In genomic region chr22:19763141-19764049, GRCh38 we compare ENCODE assay signal across 34 cellular contexts. TPM values are rescaled to one million over a fixed set of nuclear protein-coding genes. Genes with fewer than 3 reads are reported as not detected.
DNase-seq lines count a peak whose midpoint lies in the region; ATAC-seq, FAIRE-seq and TF ChIP-seq lines count a peak whose summit lies in the region.
"Had no signal": no experiment of that assay in that cellular context is flagged by ENCODE, and none has a peak within 500 bp of the region (broad histone marks: within the 10 kb centered on the region; RNA-seq: fewer than 3 reads in every experiment).

No MANE protein-coding gene starts in this region.

- H3K4me1 ChIP-seq in breast epithelium (peaks cover 0 to 4% of the 10 kb centered on the region in 2 donors), K562 (replicated peaks in 1 of 2; ENCODE audit: control insufficient read depth in 2 of 2, insufficient read depth in 2 of 2, low read length in 2 of 2) (peaks cover 12 to 92% of the 10 kb centered on the region in 2 experiments; a peak in 3 of 5 replicates), neuronal stem cell (ENCODE audit: control insufficient read depth in 2 of 2, insufficient read depth in 1 of 2, low read depth in 1 of 2, low read length in 2 of 2) (peaks cover 13% of the 10 kb centered on the region in 2 donors), thyroid gland (peaks cover 16 to 29% of the 10 kb centered on the region in 2 donors), Caco-2 (peaks cover 12% of the 10 kb centered on the region)

- H3K27me3 ChIP-seq in breast epithelium (peaks cover 0 to 33% of the 10 kb centered on the region in 2 donors), K562 (ENCODE audit: control insufficient read depth in 2 of 2, insufficient read depth in 2 of 2, low read length in 2 of 2) (peaks cover 5 to 18% of the 10 kb centered on the region in 2 experiments; a peak in 4 of 5 replicates), neuronal stem cell (ENCODE audit: control insufficient read depth in 3 of 3, insufficient read depth in 3 of 3, low read depth in 1 of 3, low read length in 3 of 3) (peaks cover 87 to 96% (median 93%) of the 10 kb centered on the region in 3 experiments), thyroid gland (peaks cover 30% of the 10 kb centered on the region), Caco-2 (replicated peaks; ENCODE audit: control insufficient read depth, insufficient read depth, low read length) (no peaks in the 10 kb centered on the region)

- peaks cover 16% of the 10 kb centered on the region for H3K27me3 Mint-ChIP-seq in MCF 10A (ENCODE audit: insufficient read depth, unreplicated experiment)
- peaks cover 7% of the 10 kb centered on the region for H3K27me3 Mint-ChIP-seq in Caco-2 (ENCODE audit: insufficient read depth, unreplicated experiment)

- no peak overlapping the region for H3K4me2 ChIP-seq in K562 (ENCODE audit: insufficient read depth, low read length)
- no peak overlapping the region for H3K4me2 ChIP-seq in neuronal stem cell (ENCODE audit: insufficient read depth, low read length, poor library complexity, severe bottlenecking)
- H3K4me2 ChIP-seq: KMS-11 had no signal

- H3K4me3 Mint-ChIP-seq in MCF 10A (ENCODE audit: unreplicated experiment) = no peak overlapping the region
- H3K4me3 Mint-ChIP-seq in Caco-2 (ENCODE audit: unreplicated experiment) = no peak overlapping the region
- H3K4me3 Mint-ChIP-seq: activated naive CD8-positive, alpha-beta T cell treated with anti-CD3 and anti-CD28 coated beads, Interleukin-2, amount 10 ng/mL, durations not matched to agents 7 days and 5 days; mesothelial cell of epicardium had no signal

- no peak for TF ChIP-seq RAD21 in K562 (CRISPR knock-in tag; conservative IDR thresholded peaks at IDR 0.05 in 1 of 2, IDR thresholded peaks at IDR 0.05 in 1 of 2)

- H3K27ac ChIP-seq in breast epithelium (peak overlapping the region in 1 of 2 donors; percentile 77), K562 (ENCODE audit: extremely low read depth, low read depth, low read length) (peak overlapping the region; percentile 13; the same call in 1 of the 3 replicates), neuronal stem cell (replicated peaks; ENCODE audit: low read length) (no peak overlapping the region), thyroid gland (peak overlapping the region in 2 of 3 donors; percentile 10 to 38)
- H3K27ac ChIP-seq: cardiac muscle cell, colonic mucosa, heart right ventricle, KMS-11, neutrophil, upper lobe of right lung had no signal

- peak overlapping the region; percentile 75 for H2BK5ac ChIP-seq in neuronal stem cell (ENCODE audit: low read length)

- H3K36me3 ChIP-seq in breast epithelium = no peaks in the 10 kb centered on the region
- H3K36me3 ChIP-seq in K562 (ENCODE audit: control insufficient read depth, insufficient read depth, low read length) = peaks cover 8% of the 10 kb centered on the region; the same call in 1 of the 3 replicates
- H3K36me3 ChIP-seq in neuronal stem cell (replicated peaks in 1 of 2; ENCODE audit: control insufficient read depth in 2 of 2, insufficient read depth in 2 of 2, low read length in 2 of 2) = no peaks in the 10 kb centered on the region
- no peaks in the 10 kb centered on the region for H3K36me3 ChIP-seq in thyroid gland
- H3K36me3 ChIP-seq in Caco-2 (ENCODE audit: control insufficient read depth, insufficient read depth, low read length) = no peaks in the 10 kb centered on the region
- H3K36me3 ChIP-seq: cardiac muscle cell, colonic mucosa, heart right ventricle, neutrophil, upper lobe of right lung had no signal

- DNase-seq in breast epithelium (ENCODE audit: low spot score in 2 of 2) (no peak), MCF 10A (ENCODE audit: unreplicated experiment) (no peak), K562 (ENCODE audit: extremely low read depth in 1 of 4, low spot score in 3 of 4) (no peak), neuronal stem cell (ENCODE audit: low spot score) (no peak), thyroid gland (no peak), SKM-1 treated with dmso at 0.1 percent for 144 hours (lab: John Stamatoyannopoulos, UW; ENCODE audit: unreplicated experiment) (no peak), Caco-2 (no peak)
- no peak for DNase-seq in NK-92 treated with Interleukin-12 subunit alpha and Interleukin-12 subunit beta, amount 100 ng/mL, for 24 hours (lab: John Stamatoyannopoulos, UW)
- DNase-seq: 8988T; activated CD4-positive, alpha-beta T cell treated with anti-CD3 and anti-CD28 coated beads, Interleukin-2, amount 50 U/mL, for 1 hour; activated CD4-positive, CD25-positive, alpha-beta regulatory T cell; activated effector memory CD4-positive, alpha-beta T cell treated with anti-CD3 and anti-CD28 coated beads, Interleukin-2, amount 50 U/mL, for 16 hours; activated naive CD8-positive, alpha-beta T cell treated with anti-CD3 and anti-CD28 coated beads, Interleukin-2, amount 10 ng/mL, durations not matched to agents 7 days and 5 days; activated T-cell treated with anti-CD3 and anti-CD28 coated beads, Interleukin-2, amount 50 U/mL, for 1 hour; aorta; Calu3; colonic mucosa; DMS79 treated with DMSO at 0.1 percent for 48 hours; effector CD8-positive, alpha-beta T cell; GDM1; heart right ventricle; naive B cell; NCI-H1436; NCI-H2081 treated with DMSO at 0.1 percent for 48 hours; NCI-H345; stimulated activated naive CD4-positive, alpha-beta T cell; T1000; upper lobe of right lung had no signal

- intact Hi-C loops in breast epithelium (cut with DNase I; ENCODE audit: low total_unique reads) = no loop called here
- intact Hi-C loops in MCF 10A (cut with micrococcal nuclease) = no loop called here
- intact Hi-C loops in K562 (cut with micrococcal nuclease) = no loop called here
- intact Hi-C loops in thyroid gland (cut with DNase I) = no loop called here
- intact Hi-C loops in Caco-2 (cut with micrococcal nuclease; ENCODE audit: unreplicated experiment) = no loop called here

- no peak for TF ChIP-seq EP300 in K562 (IDR thresholded peaks at IDR 0.05; ENCODE audit: low read length)

- H3K79me1 ChIP-seq in neuronal stem cell (ENCODE audit: low read depth, low read length) = no peaks in the 10 kb centered on the region

- WGBS in K562 (ENCODE audit: insufficient coverage, low coverage, missing lambda C conversion rate) = 76% methylated on average over 38 of the region's 38 CpGs
- WGBS in neuronal stem cell (ENCODE audit: extremely low coverage in 2 of 2, insufficient read length in 2 of 2, insufficient replicate concordance in 1 of 2), 2 donors = no CpG with 5 or more reads among the region's 38 CpGs
- 57 to 61% methylated on average over 34 to 35 of the region's 38 CpGs for WGBS in thyroid gland, 2 donors

- peaks cover 9% of the 10 kb centered on the region for H3K4me1 Mint-ChIP-seq in MCF 10A (ENCODE audit: insufficient read depth, unreplicated experiment)
- H3K4me1 Mint-ChIP-seq in Caco-2 (ENCODE audit: low read depth, unreplicated experiment) = peaks cover 12% of the 10 kb centered on the region

- H2AK5ac ChIP-seq in neuronal stem cell (ENCODE audit: low read depth, low read length) = peak overlapping the region; percentile 97

- no peak overlapping the region for H3K4ac ChIP-seq in neuronal stem cell (ENCODE audit: low read length)

- ATAC-seq in K562 = no peak
- ATAC-seq: heart right ventricle, upper lobe of right lung had no signal

- BruUV-seq in MCF 10A (replicated peaks; lab: Mats Ljungman, UMichigan) = no TSS peak
- BruUV-seq in K562 (replicated peaks; lab: Mats Ljungman, UMichigan) = no TSS peak
- no TSS peak for BruUV-seq in Caco-2 (replicated peaks; lab: Mats Ljungman, UMichigan)

- TF ChIP-seq CTCF in breast epithelium (IDR thresholded peaks at IDR 0.05) (no peak), MCF 10A (IDR thresholded peaks at IDR 0.05; ENCODE audit: unreplicated experiment) (no peak), K562 (IDR thresholded peaks at IDR 0.05 in 2 of 3, conservative IDR thresholded peaks at IDR 0.05 in 1 of 3; ENCODE audit: insufficient read depth in 2 of 3, low read depth in 1 of 3, low read length in 3 of 3) (no peak), thyroid gland (IDR thresholded peaks at IDR 0.05) (no peak), Caco-2 (IDR thresholded peaks at IDR 0.05; ENCODE audit: insufficient read depth in 1 of 2, low read depth in 1 of 2, low read length in 1 of 2, severe bottlenecking in 1 of 2, unreplicated experiment in 1 of 2) (no peak)

- peak overlapping the region; percentile 41 for H2BK12ac ChIP-seq in neuronal stem cell (ENCODE audit: low read length)

- no peak overlapping the region for H4K8ac ChIP-seq in neuronal stem cell (ENCODE audit: low read depth, low read length)

- FAIRE-seq in K562 (lab: Jason Lieb, UNC) = no peak
- FAIRE-seq: RCC 7860 had no signal

- CTCF ChIA-PET in MCF 10A (lab: Yijun Ruan, JAX) (no interaction called here), K562 (lab: Yijun Ruan, JAX; ENCODE audit: low intra/inter-chr PET ratio) (no interaction called here), Caco-2 (lab: Charles Lee) (interaction anchor here (1.5 kb wide), 1 partner anchor 33 kb away, joined by 4 read pairs; no protein-coding TSS in a partner anchor)

- H3K9ac ChIP-seq in K562 (ENCODE audit: insufficient read depth in 1 of 2, low read depth in 2 of 2, low read length in 2 of 2) (peak overlapping the region; percentile 58 to 87; a peak in 3 of 4 replicates), neuronal stem cell (ENCODE audit: low read depth, low read length, poor library complexity) (no peak overlapping the region)
- H3K9ac ChIP-seq: KMS-11 had no signal

- H3K23ac ChIP-seq in neuronal stem cell (ENCODE audit: low read depth, low read length, poor library complexity) = peak overlapping the region; percentile 94

- H3K9me3 ChIP-seq in breast epithelium (no peaks in the 10 kb centered on the region), K562 (replicated peaks; ENCODE audit: control insufficient read depth, insufficient read depth, low read depth, low read length) (no peaks in the 10 kb centered on the region), neuronal stem cell (replicated peaks in 1 of 2; ENCODE audit: control insufficient read depth in 2 of 2, insufficient read depth in 1 of 2, low read depth in 1 of 2, low read length in 2 of 2) (peaks cover 8 to 14% of the 10 kb centered on the region in 2 donors), thyroid gland (no peaks in the 10 kb centered on the region), Caco-2 (no peaks in the 10 kb centered on the region)
- H3K9me3 ChIP-seq: colonic mucosa, heart right ventricle, neutrophil, upper lobe of right lung had no signal

- H4K20me1 ChIP-seq in K562 (replicated peaks; ENCODE audit: control insufficient read depth, insufficient read depth, low read length) = peaks cover 3% of the 10 kb centered on the region; the same call in 1 of the 2 replicates

- TF ChIP-seq POLR2A in breast epithelium (IDR thresholded peaks at IDR 0.05) = no peak
- TF ChIP-seq POLR2A in K562 (conservative IDR thresholded peaks at IDR 0.05) = no peak
- TF ChIP-seq POLR2A in thyroid gland (IDR thresholded peaks at IDR 0.05) = no peak

- POLR2A ChIA-PET in MCF 10A (lab: Yijun Ruan, JAX) (interaction anchor here (0.8 kb wide), 1 partner anchor 42 kb away, joined by 3 read pairs; no protein-coding TSS in a partner anchor), K562 (lab: Yijun Ruan, JAX) (interaction anchor here (0.5 to 6.7 kb wide), 23 partner anchors 8 to 1814 kb away, joined by 3 to 78 read pairs (median 4); partner anchors contain the start of genes GNB1L and RTL10), Caco-2 (lab: Charles Lee) (no interaction called here)

- in situ Hi-C loops in K562 (cut with MboI) = no loop called here

- H3K4me3 ChIP-seq in breast epithelium = peak overlapping the region in 2 of 3 donors; percentile 37 to 69
- no peak overlapping the region for H3K4me3 ChIP-seq in K562
- peak overlapping the region in 1 of 2 donors; percentile 59 for H3K4me3 ChIP-seq in neuronal stem cell (ENCODE audit: low read length in 2 of 2)
- H3K4me3 ChIP-seq in thyroid gland (replicated peaks in 1 of 3) = no peak overlapping the region
- no peak overlapping the region for H3K4me3 ChIP-seq in Caco-2 (ENCODE audit: low read depth, low read length)
- H3K4me3 ChIP-seq: cardiac muscle cell, colonic mucosa, heart right ventricle, upper lobe of right lung had no signal

- peak overlapping the region; percentile 89 for H2BK15ac ChIP-seq in neuronal stem cell (ENCODE audit: low read length)

- no peak overlapping the region for H3K27ac Mint-ChIP-seq in MCF 10A (ENCODE audit: low read depth, unreplicated experiment)
- no peak overlapping the region for H3K27ac Mint-ChIP-seq in Caco-2 (ENCODE audit: unreplicated experiment)
- H3K27ac Mint-ChIP-seq: activated naive CD8-positive, alpha-beta T cell treated with anti-CD3 and anti-CD28 coated beads, Interleukin-2, amount 10 ng/mL, durations not matched to agents 7 days and 5 days; mesothelial cell of epicardium; naive B cell had no signal

- peak overlapping the region; percentile 94 for H3K18ac ChIP-seq in neuronal stem cell (ENCODE audit: low read length)

- H3K14ac ChIP-seq in neuronal stem cell (ENCODE audit: low read length) = peak overlapping the region; percentile 56

- peaks cover 25% of the 10 kb centered on the region for H3K79me2 ChIP-seq in K562 (ENCODE audit: control insufficient read depth, insufficient read depth, low read length)

- no peak overlapping the region for H2BK120ac ChIP-seq in neuronal stem cell (ENCODE audit: low read depth, low read length)

- peaks cover 6% of the 10 kb centered on the region for H3K36me3 Mint-ChIP-seq in MCF 10A (ENCODE audit: insufficient read depth, unreplicated experiment)
- no peaks in the 10 kb centered on the region for H3K36me3 Mint-ChIP-seq in Caco-2 (ENCODE audit: insufficient read depth, unreplicated experiment)
- H3K36me3 Mint-ChIP-seq: activated naive CD8-positive, alpha-beta T cell treated with anti-CD3 and anti-CD28 coated beads, Interleukin-2, amount 10 ng/mL, durations not matched to agents 7 days and 5 days; mesothelial cell of epicardium had no signal

- H4K91ac ChIP-seq in neuronal stem cell (ENCODE audit: low read depth, low read length, poor library complexity) = no peak overlapping the region

- H3K9me1 ChIP-seq in K562 (ENCODE audit: control insufficient read depth, insufficient read depth, low read length) = peaks cover 9% of the 10 kb centered on the region

- no peaks in the 10 kb centered on the region for H3K9me3 Mint-ChIP-seq in MCF 10A (ENCODE audit: unreplicated experiment)
- no peaks in the 10 kb centered on the region for H3K9me3 Mint-ChIP-seq in Caco-2 (ENCODE audit: unreplicated experiment)
- H3K9me3 Mint-ChIP-seq: activated naive CD8-positive, alpha-beta T cell treated with anti-CD3 and anti-CD28 coated beads, Interleukin-2, amount 10 ng/mL, durations not matched to agents 7 days and 5 days; mesothelial cell of epicardium had no signal

- H2AFZ ChIP-seq in K562 (ENCODE audit: low read depth, low read length) (no peak overlapping the region), neuronal stem cell (ENCODE audit: low read length) (no peak overlapping the region)

RNA-seq across cellular contexts. Expression of gene TBX1, which starts 2.8 kb away (rescaled TPM):
- 1 to 10 TPM in 2 of 3 donors, under 1 TPM in 1; 0.96 to 9.2 (median 2.9) TPM for total RNA-seq in breast epithelium
- not detected in 2 replicates for total RNA-seq in MCF 10A (2022)
- total RNA-seq in K562 (2011; cell fraction: chromatin; rRNA removed; ENCODE audit: low replicate concordance) = 31.9 and 90.7 TPM in 2 replicates
- total RNA-seq in K562 (2011; cell fraction: nucleolus; rRNA removed) = 41.9 and 52.4 TPM in 2 replicates
- 40.6 and 47.0 TPM in 2 replicates for total RNA-seq in K562 (2011; cell fraction: nucleoplasm; rRNA removed)
- total RNA-seq in K562 (2014; rRNA removed) = 8.9 and 14.0 TPM in 2 replicates
- total RNA-seq in K562 (2014; rRNA removed; fragmentation: Illumina TruSeq; extraction: Trizol) = 2.1 and 2.6 TPM in 2 replicates
- total RNA-seq in K562 (2015; rRNA removed; fragmentation: Illumina TruSeq; extraction: Trizol) = 3.5 and 3.9 TPM in 2 replicates
- 34.2 and 35.0 TPM in 2 replicates for total RNA-seq in K562 (2021)
- 2.5 and 9.5 TPM in 2 replicates for polyA plus RNA-seq in K562 (2011; rRNA removed)
- polyA plus RNA-seq in K562 (2011; cell fraction: cytosol; rRNA removed) = 5.8 and 7.7 TPM in 2 replicates
- 55.1 and 87.1 TPM in 2 replicates for polyA plus RNA-seq in K562 (2011; cell fraction: nucleus; rRNA removed)
- 12.4 and 14.0 TPM in 2 replicates for polyA plus RNA-seq in K562 (2012)
- polyA plus RNA-seq in K562 (2014; fragmentation: Illumina TruSeq; extraction: Trizol) = 8.0 and 12.8 TPM in 2 replicates
- polyA plus RNA-seq in K562 (2014; fragmentation: Nextera tagmentation; extraction: Ambion mirVana) = under 1 TPM; 0.07 to 0.11 TPM
- 14.7 and 17.1 TPM in 2 replicates for polyA plus RNA-seq in K562 (2014; rRNA removed)
- polyA minus RNA-seq in K562 (2011; rRNA and poly(A)+ RNA removed) = 2.2 and 5.5 TPM in 2 replicates
- 5.4 and 22.9 TPM in 2 replicates for polyA minus RNA-seq in K562 (2011; cell fraction: cytosol; rRNA and poly(A)+ RNA removed)
- polyA minus RNA-seq in K562 (2011; cell fraction: nucleus; rRNA and poly(A)+ RNA removed) = 20.1 and 45.7 TPM in 2 replicates
- 0.31 TPM for polyA plus RNA-seq in neuronal stem cell (2013, experiment 1 of 2)
- polyA plus RNA-seq in neuronal stem cell (2013, experiment 2 of 2) = 0.26 TPM
- 10 to 100 TPM in 2 of 4 donors, 1 to 10 TPM in 2; 7.6 to 34.3 (median 18.5) TPM for total RNA-seq in thyroid gland
- total RNA-seq in Caco-2 (2022) = 4.2 and 5.3 TPM in 2 replicates
- total RNA-seq: Calu3, kidney epithelial cell had no signal

RNA-seq across cellular contexts. Expression of gene GP1BB, which starts 40.1 kb away (rescaled TPM):
- total RNA-seq in breast epithelium (1 to 10 TPM; 1.3 to 6.2 (median 2.9) TPM), MCF 10A (2022) (0.37 and 0.83 TPM in 2 replicates), K562 (2014; rRNA removed) (85.2 and 90.0 TPM in 2 replicates), K562 (2014; rRNA removed; fragmentation: Illumina TruSeq; extraction: Trizol) (2.1 and 2.8 TPM in 2 replicates), K562 (2015; rRNA removed; fragmentation: Illumina TruSeq; extraction: Trizol) (1.6 and 5.2 TPM in 2 replicates), K562 (2021) (139 and 162 TPM in 2 replicates), thyroid gland (1 to 10 TPM; 1.5 to 6.6 (median 3.1) TPM), Caco-2 (2022) (0.39 and 1.0 TPM in 2 replicates)
- total RNA-seq in K562 (2011; cell fraction: chromatin; rRNA removed; ENCODE audit: low replicate concordance) = 12.5 and 89.3 TPM in 2 replicates
- 145 and 149 TPM in 2 replicates for total RNA-seq in K562 (2011; cell fraction: nucleolus; rRNA removed)
- 44.7 and 52.3 TPM in 2 replicates for total RNA-seq in K562 (2011; cell fraction: nucleoplasm; rRNA removed)
- polyA plus RNA-seq in K562 (2011; rRNA removed) (9.2 and 33.6 TPM in 2 replicates), K562 (2014; fragmentation: Illumina TruSeq; extraction: Trizol) (1.6 and 15.2 TPM in 2 replicates), K562 (2014; fragmentation: Nextera tagmentation; extraction: Ambion mirVana) (1 to 10 TPM in 1 of 2 experiments, under 1 TPM in 1; 0.69 to 1.1 TPM), K562 (2014; rRNA removed) (110 and 150 TPM in 2 replicates)
- polyA plus RNA-seq in K562 (2011; cell fraction: cytosol; rRNA removed) = 60.0 and 286 TPM in 2 replicates
- 103 and 165 TPM in 2 replicates for polyA plus RNA-seq in K562 (2011; cell fraction: nucleus; rRNA removed)
- 49.9 and 97.0 TPM in 2 replicates for polyA plus RNA-seq in K562 (2012)
- polyA minus RNA-seq in K562 (2011; rRNA and poly(A)+ RNA removed) = 2.4 and 2.8 TPM in 2 replicates
- 43.2 and 113 TPM in 2 replicates for polyA minus RNA-seq in K562 (2011; cell fraction: cytosol; rRNA and poly(A)+ RNA removed)
- 19.4 and 37.3 TPM in 2 replicates for polyA minus RNA-seq in K562 (2011; cell fraction: nucleus; rRNA and poly(A)+ RNA removed)
- 2.5 TPM for polyA plus RNA-seq in neuronal stem cell (2013, experiment 1 of 2)
- 2.6 TPM for polyA plus RNA-seq in neuronal stem cell (2013, experiment 2 of 2)
- total RNA-seq: activated naive CD8-positive, alpha-beta T cell treated with anti-CD3 and anti-CD28 coated beads, Interleukin-2, amount 10 ng/mL, durations not matched to agents 7 days and 5 days; Calu3 had no signal

RNA-seq across cellular contexts. Expression of gene SEPTIN5, which starts 49.1 kb away (rescaled TPM):
- total RNA-seq in breast epithelium (10 to 100 TPM in 2 of 3 donors, 1 to 10 TPM in 1; 5.4 to 33.8 (median 18.4) TPM), MCF 10A (2022) (2.0 and 3.5 TPM in 2 replicates), K562 (2014; rRNA removed) (116 and 125 TPM in 2 replicates), K562 (2014; rRNA removed; fragmentation: Illumina TruSeq; extraction: Trizol) (92.5 and 94.6 TPM in 2 replicates), K562 (2015; rRNA removed; fragmentation: Illumina TruSeq; extraction: Trizol) (28.1 and 34.9 TPM in 2 replicates), K562 (2021) (177 and 195 TPM in 2 replicates), thyroid gland (100 to 1,000 TPM in 1 of 4 donors, 10 to 100 TPM in 3; 14.0 to 124 (median 27.3) TPM), Caco-2 (2022) (1.00 and 1.3 TPM in 2 replicates)
- 625 and 1,610 TPM in 2 replicates for total RNA-seq in K562 (2011; cell fraction: chromatin; rRNA removed; ENCODE audit: low replicate concordance)
- total RNA-seq in K562 (2011; cell fraction: nucleolus; rRNA removed) = 538 and 650 TPM in 2 replicates
- 407 and 495 TPM in 2 replicates for total RNA-seq in K562 (2011; cell fraction: nucleoplasm; rRNA removed)
- polyA plus RNA-seq in K562 (2011; rRNA removed) (119 and 238 TPM in 2 replicates), K562 (2014; fragmentation: Illumina TruSeq; extraction: Trizol) (135 and 164 TPM in 2 replicates), K562 (2014; fragmentation: Nextera tagmentation; extraction: Ambion mirVana) (1 to 10 TPM in 1 of 2 experiments, under 1 TPM in 1; 0.03 to 1.9 TPM), K562 (2014; rRNA removed) (129 and 135 TPM in 2 replicates)
- 143 and 156 TPM in 2 replicates for polyA plus RNA-seq in K562 (2011; cell fraction: cytosol; rRNA removed)
- polyA plus RNA-seq in K562 (2011; cell fraction: nucleus; rRNA removed) = 671 and 957 TPM in 2 replicates
- polyA plus RNA-seq in K562 (2012) = 122 and 123 TPM in 2 replicates
- 306 and 458 TPM in 2 replicates for polyA minus RNA-seq in K562 (2011; rRNA and poly(A)+ RNA removed)
- polyA minus RNA-seq in K562 (2011; cell fraction: cytosol; rRNA and poly(A)+ RNA removed) = 83.2 and 205 TPM in 2 replicates
- polyA minus RNA-seq in K562 (2011; cell fraction: nucleus; rRNA and poly(A)+ RNA removed) = 284 and 666 TPM in 2 replicates
- polyA plus RNA-seq in neuronal stem cell (2013, experiment 1 of 2) = 23.1 TPM
- polyA plus RNA-seq in neuronal stem cell (2013, experiment 2 of 2) = 21.3 TPM
- total RNA-seq: activated naive CD8-positive, alpha-beta T cell treated with anti-CD3 and anti-CD28 coated beads, Interleukin-2, amount 10 ng/mL, durations not matched to agents 7 days and 5 days had no signal

Comparison
In these comparisons a context has a peak if more than half of its experiments do, and no peak if none do; other contexts are left out.
1. H3K4me3 ChIP-seq: peak in breast epithelium (2 of 3); none in K562 (single experiment), thyroid gland (0 of 3) and Caco-2 (single experiment).